10 cellular contexts compared by ENCODE assay signal in genomic region chr7:129859188-129859587, GRCh38.
DNase-seq lines count a peak whose midpoint lies in the region; ATAC-seq and TF ChIP-seq lines count a peak whose summit lies in the region.
"Had no signal": no experiment of that assay in that cellular context is flagged by ENCODE, and none has a peak within 500 bp of the region (broad histone marks: within the 10 kb centered on the region; RNA-seq: fewer than 3 reads in every experiment).

No MANE protein-coding gene starts in this region.

- no peak overlapping the region; the same call in 1 of the 2 replicates for H3K4me3 ChIP-seq in DOHH2 (ENCODE audit: low read length)

- no peaks in the 10 kb centered on the region for H3K9me2 ChIP-seq in DOHH2 (replicated peaks; ENCODE audit: control insufficient read depth, low read length)

- TF ChIP-seq CTCF in DOHH2 (IDR thresholded peaks at IDR 0.05; ENCODE audit: low read depth, low read length, poor library complexity, severe bottlenecking) (no peak), VCaP (conservative IDR thresholded peaks at IDR 0.05) (no peak)

- H3F3A ChIP-seq in DOHH2 (ENCODE audit: control insufficient read depth, insufficient read depth) = 0 out of 2 replicates have a peak, but pooled peaks cover 5% of the 10 kb centered on the region

- H4K20me1 ChIP-seq in DOHH2 (ENCODE audit: control insufficient read depth, insufficient read depth, low read depth, low read length) = peaks cover 16% of the 10 kb centered on the region; the same call in 1 of the 2 replicates

- DNase-seq in medulla oblongata (ENCODE audit: extremely low spot score) (peak; percentile 81), NCI-H2196 treated with DMSO at 0.1 percent for 48 hours (lab: John Stamatoyannopoulos, UW; ENCODE audit: unreplicated experiment) (no peak), HCEC 1CT (no peak), NCI-H1092 treated with DMSO at 0.1 percent for 48 hours (lab: John Stamatoyannopoulos, UW) (no peak)
- no peak for DNase-seq in stimulated activated CD4-positive, alpha-beta T cell treated with anti-CD3 and anti-CD28 coated beads, Interleukin-15, amount 100 ng/mL, for 24 hours
- DNase-seq: Caco-2, NCI-H1105 treated with DMSO at 0.1 percent for 48 hours had no signal

- ATAC-seq in HG03354 (IDR thresholded peaks at IDR 0.05; ENCODE audit: poor library complexity, severe bottlenecking, unreplicated experiment) = peak; percentile 51

- peak overlapping the region; percentile 17 for H3K4me2 ChIP-seq in DOHH2 (ENCODE audit: low read length)

- H3K36me3 ChIP-seq in DOHH2 (ENCODE audit: control insufficient read depth, low read length) = no peaks in the 10 kb centered on the region; the same call in 1 of the 2 replicates

- H3K79me2 ChIP-seq in DOHH2 (ENCODE audit: control insufficient read depth, low read length) = peaks cover 3% of the 10 kb centered on the region; the same call in 1 of the 2 replicates

- H3K27ac ChIP-seq in DOHH2 (ENCODE audit: low read depth, low read length) = no peak overlapping the region
- H3K27ac ChIP-seq in VCaP = peak overlapping the region; percentile 92

- H3K9me3 ChIP-seq in DOHH2 (ENCODE audit: control insufficient read depth, insufficient read depth, low read length) = no peaks in the 10 kb centered on the region
- H3K9me3 ChIP-seq: Caco-2 had no signal

- H3K27me3 ChIP-seq in DOHH2 (ENCODE audit: control insufficient read depth, low read length) = no peaks in the 10 kb centered on the region

- peaks cover 35% of the 10 kb centered on the region for H3K4me1 ChIP-seq in DOHH2 (ENCODE audit: control insufficient read depth, low read length)
- H3K4me1 ChIP-seq: Caco-2 had no signal
